21 cellular contexts compared by ENCODE assay signal in the genomic region with DNA sequence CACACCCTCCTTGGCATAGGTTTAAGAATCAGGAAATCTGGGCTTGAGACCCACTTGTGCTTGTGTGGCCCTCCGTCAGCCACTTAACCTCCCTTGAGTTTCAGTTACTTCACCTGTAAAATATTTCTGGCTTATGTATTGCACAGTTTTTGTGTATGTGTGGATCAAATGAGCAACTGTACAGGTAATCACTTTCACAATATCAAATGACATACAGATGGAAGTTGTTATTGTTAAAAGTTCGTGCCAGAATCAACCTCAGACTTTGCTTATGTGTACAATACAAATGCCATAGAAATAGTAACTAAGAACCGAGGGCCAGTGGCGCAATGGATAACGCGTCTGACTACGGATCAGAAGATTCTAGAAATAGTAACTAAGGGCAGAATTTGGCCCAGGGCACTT.
A peak's percentile ranks its signal among the peaks of the same experiment; 100 is the strongest.
DNase-seq lines count a peak whose midpoint lies in the region; ATAC-seq and TF ChIP-seq lines count a peak whose summit lies in the region.
"Had no signal": no experiment of that assay in that cellular context is flagged by ENCODE, and none has a peak within 500 bp of the region (broad histone marks: within the 10 kb centered on the region; RNA-seq: fewer than 3 reads in every experiment).

No MANE protein-coding gene starts in this region.

- no peak overlapping the region for H3K4me3 Mint-ChIP-seq in activated T-cell treated with anti-CD3 and anti-CD28 coated beads, Interleukin-2, amount 50 U/mL, for 24 hours
- H3K4me3 Mint-ChIP-seq: activated naive CD8-positive, alpha-beta T cell treated with anti-CD3 and anti-CD28 coated beads, Interleukin-2, amount 10 ng/mL, durations not matched to agents 7 days and 5 days; CD4-positive, CD25-positive, alpha-beta regulatory T cell; natural killer cell had no signal

- no peak for TF ChIP-seq CTCF in Peyer's patch (IDR thresholded peaks at IDR 0.05)
- TF ChIP-seq CTCF in prostate gland (IDR thresholded peaks at IDR 0.05): no peak

- no peak overlapping the region for H3K27ac Mint-ChIP-seq in activated T-cell treated with anti-CD3 and anti-CD28 coated beads, Interleukin-2, amount 50 U/mL, for 24 hours
- H3K27ac Mint-ChIP-seq: activated naive CD8-positive, alpha-beta T cell treated with anti-CD3 and anti-CD28 coated beads, Interleukin-2, amount 10 ng/mL, durations not matched to agents 7 days and 5 days; CD4-positive, CD25-positive, alpha-beta regulatory T cell; natural killer cell had no signal

- peaks cover 0 to 24% (median 0%) of the 10 kb centered on the region in 4 donors for H3K4me1 ChIP-seq in Peyer's patch
- no peaks in the 10 kb centered on the region for H3K4me1 ChIP-seq in prostate gland (replicated peaks)
- H3K4me1 ChIP-seq: gastrocnemius medialis, SJSA1 had no signal

- H3K9me3 ChIP-seq in Peyer's patch (no peaks in the 10 kb centered on the region), prostate gland (no peaks in the 10 kb centered on the region)
- H3K9me3 ChIP-seq: gastrocnemius medialis, SJSA1 had no signal

- peaks cover 29% of the 10 kb centered on the region for H3K27me3 Mint-ChIP-seq in activated T-cell treated with anti-CD3 and anti-CD28 coated beads, Interleukin-2, amount 50 U/mL, for 24 hours

- H3K27me3 ChIP-seq in Peyer's patch: no peaks in the 10 kb centered on the region
- H3K27me3 ChIP-seq in prostate gland (replicated peaks; ENCODE audit: insufficient read depth): no peaks in the 10 kb centered on the region
- H3K27me3 ChIP-seq: gastrocnemius medialis, SJSA1 had no signal

- ATAC-seq in HG02588 (IDR thresholded peaks at IDR 0.05; ENCODE audit: unreplicated experiment): no peak
- no peak for ATAC-seq in GM18868 (IDR thresholded peaks at IDR 0.05; ENCODE audit: unreplicated experiment)
- ATAC-seq: gastrocnemius medialis, natural killer cell had no signal

- no peaks in the 10 kb centered on the region for H3K4me1 Mint-ChIP-seq in activated T-cell treated with anti-CD3 and anti-CD28 coated beads, Interleukin-2, amount 50 U/mL, for 24 hours (ENCODE audit: low read depth)
- H3K4me1 Mint-ChIP-seq: natural killer cell had no signal

- H3K9me3 Mint-ChIP-seq in activated T-cell treated with anti-CD3 and anti-CD28 coated beads, Interleukin-2, amount 50 U/mL, for 24 hours: no peaks in the 10 kb centered on the region
- H3K9me3 Mint-ChIP-seq: activated naive CD8-positive, alpha-beta T cell treated with anti-CD3 and anti-CD28 coated beads, Interleukin-2, amount 10 ng/mL, durations not matched to agents 7 days and 5 days; CD4-positive, CD25-positive, alpha-beta regulatory T cell; natural killer cell had no signal

- H3K36me3 Mint-ChIP-seq in activated T-cell treated with anti-CD3 and anti-CD28 coated beads, Interleukin-2, amount 50 U/mL, for 24 hours (ENCODE audit: low read depth): no peaks in the 10 kb centered on the region
- H3K36me3 Mint-ChIP-seq: activated naive CD8-positive, alpha-beta T cell treated with anti-CD3 and anti-CD28 coated beads, Interleukin-2, amount 10 ng/mL, durations not matched to agents 7 days and 5 days; CD4-positive, CD25-positive, alpha-beta regulatory T cell; natural killer cell had no signal

- TF ChIP-seq POLR2A in Peyer's patch (IDR thresholded peaks at IDR 0.05) (no peak), prostate gland (IDR thresholded peaks at IDR 0.05) (no peak)

- 32% methylated on average over 7 of the region's 7 CpGs for WGBS in prostate gland

- DNase-seq in EH (ENCODE audit: low read depth): peak; percentile 66
- no peak for DNase-seq in Peyer's patch
- peak; percentile 91 for DNase-seq in fibroblast of peridontal ligament (ENCODE audit: extremely low read depth)
- DNase-seq in prostate gland (ENCODE audit: low spot score): peak; percentile 11
- DNase-seq in NCI-H446 treated with DMSO at 0.1 percent for 48 hours (lab: John Stamatoyannopoulos, UW): no peak
- DNase-seq in activated T-cell treated with anti-CD3 and anti-CD28 coated beads, Interleukin-2, amount 50 U/mL, for 24 hours: no peak
- DNase-seq: activated CD8-positive, alpha-beta memory T cell treated with anti-CD3 and anti-CD28 coated beads, Interleukin-2, amount 50 U/mL, for 4 hours; activated naive CD8-positive, alpha-beta T cell treated with anti-CD3 and anti-CD28 coated beads, Interleukin-2, amount 10 ng/mL, durations not matched to agents 7 days and 5 days; CD4-positive, CD25-positive, alpha-beta regulatory T cell; gastrocnemius medialis; GF-D8; kidney; natural killer cell; NCI-H1417; NCI-H82; right cardiac atrium; stimulated activated CD4-positive, alpha-beta T cell treated with anti-CD3 and anti-CD28 coated beads, Interleukin-4, amount 100 ng/mL, for 4 hours; stimulated activated naive CD4-positive, alpha-beta T cell had no signal

- peak overlapping the region in 3 of 4 donors; percentile 13 to 65 (median 51) for H3K27ac ChIP-seq in Peyer's patch
- no peak overlapping the region for H3K27ac ChIP-seq in prostate gland
- H3K27ac ChIP-seq: gastrocnemius medialis, SJSA1 had no signal

- intact Hi-C loops in prostate gland (cut with DNase I): loop anchor here (5.0 kb wide), 1 partner anchor 66 kb away; the partner anchor contains the start of gene KIF13A

- H3K36me3 ChIP-seq in Peyer's patch (no peaks in the 10 kb centered on the region), prostate gland (no peaks in the 10 kb centered on the region)
- H3K36me3 ChIP-seq: gastrocnemius medialis, SJSA1 had no signal

- H3K4me3 ChIP-seq in Peyer's patch (no peak overlapping the region), prostate gland (no peak overlapping the region)
- H3K4me3 ChIP-seq: gastrocnemius medialis, SJSA1 had no signal

Comparison
In these comparisons a context has a peak if more than half of its experiments do, and no peak if none do; other contexts are left out.
1. DNase-seq: peak in EH (single experiment), fibroblast of peridontal ligament (single experiment) and prostate gland (single experiment); none in Peyer's patch (0 of 3), NCI-H446 treated with DMSO at 0.1 percent for 48 hours (single experiment) and activated T-cell treated with anti-CD3 and anti-CD28 coated beads, Interleukin-2, amount 50 U/mL, for 24 hours (single experiment).
2. H3K27ac ChIP-seq: peak in Peyer's patch (3 of 4); none in prostate gland (0 of 2).